21 cellular contexts compared by ENCODE assay signal in genomic region chr2:239770240-239770639, GRCh38.
DNase-seq lines count a peak whose midpoint lies in the region; ATAC-seq, FAIRE-seq and TF ChIP-seq lines count a peak whose summit lies in the region.
"Had no signal": no experiment of that assay in that cellular context is flagged by ENCODE, and none has a peak within 500 bp of the region (broad histone marks: within the 10 kb centered on the region; RNA-seq: fewer than 3 reads in every experiment).

No MANE protein-coding gene starts in this region.

- CTCF ChIA-PET in HepG2 (lab: Yijun Ruan, JAX; ENCODE audit: low intra/inter-chr PET ratio, low total read pairs) = no interaction called here
- CTCF ChIA-PET in CD4-positive, alpha-beta memory T cell (lab: Charles Lee; ENCODE audit: partially characterized antibody) = no interaction called here

- H3K9me3 ChIP-seq in right lobe of liver (no peaks in the 10 kb centered on the region), HepG2 (ENCODE audit: low read length) (peaks cover 8% of the 10 kb centered on the region), upper lobe of right lung (peaks cover 5% of the 10 kb centered on the region)
- H3K9me3 ChIP-seq in CD4-positive, alpha-beta memory T cell (ENCODE audit: control insufficient read depth in 1 of 2, low read length in 2 of 2) = no peaks in the 10 kb centered on the region
- H3K9me3 ChIP-seq: neutrophil had no signal

- peaks cover 5% of the 10 kb centered on the region for H3K36me3 Mint-ChIP-seq in chondrocyte (ENCODE audit: low read depth)
- no peaks in the 10 kb centered on the region for H3K36me3 Mint-ChIP-seq in CD4-positive, alpha-beta memory T cell

- no peak for FAIRE-seq in HepG2 (lab: Jason Lieb, UNC)
- FAIRE-seq: keratinocyte had no signal

- ATAC-seq in right lobe of liver = no peak
- ATAC-seq in HepG2 = no peak
- ATAC-seq in upper lobe of right lung = no peak
- no peak for ATAC-seq in GM21528 (IDR thresholded peaks at IDR 0.05; ENCODE audit: low FRiP score, unreplicated experiment)
- no peak for ATAC-seq in GM21529 (IDR thresholded peaks at IDR 0.05; ENCODE audit: unreplicated experiment)
- ATAC-seq: foreskin keratinocyte, Panc1 had no signal

- H3K9me3 Mint-ChIP-seq in chondrocyte (ENCODE audit: low read depth) = peaks cover 8% of the 10 kb centered on the region
- H3K9me3 Mint-ChIP-seq in CD4-positive, alpha-beta memory T cell = peaks cover 0 to 21% (median 11%) of the 10 kb centered on the region in 8 donors

- POLR2A ChIA-PET in HepG2 (lab: Yijun Ruan, JAX) = no interaction called here
- POLR2A ChIA-PET in CD4-positive, alpha-beta memory T cell (lab: Charles Lee; ENCODE audit: partially characterized antibody) = no interaction called here

- TF ChIP-seq POLR2A in right lobe of liver (IDR thresholded peaks at IDR 0.05) (no peak), HepG2 (IDR thresholded peaks at IDR 0.05; ENCODE audit: insufficient read depth in 1 of 2, low read depth in 2 of 2, low read length in 2 of 2) (no peak)

- peak in 2 of 3 donors; percentile 3 for DNase-seq in right lobe of liver
- DNase-seq in HepG2 (ENCODE audit: low spot score) = no peak
- DNase-seq in NCI-H2107 treated with DMSO at 0.1 percent for 48 hours (lab: John Stamatoyannopoulos, UW; ENCODE audit: unreplicated experiment) = peak; percentile 82
- peak; percentile 19 for DNase-seq in chondrocyte (ENCODE audit: low spot score)
- peak; percentile 10 for DNase-seq in upper lobe of right lung
- DNase-seq in CD4-positive, alpha-beta memory T cell = no peak
- DNase-seq: activated CD4-positive, alpha-beta T cell treated with anti-CD3 and anti-CD28 coated beads, Interleukin-2, amount 50 U/mL, for 48 hours; activated naive CD4-positive, alpha-beta T cell treated with anti-CD3 and anti-CD28 coated beads for 36 hours; EL; foreskin keratinocyte; HFFc6; hypothalamus; mammary epithelial cell; NCI-H1694 had no signal

- no peaks in the 10 kb centered on the region for H4K20me1 ChIP-seq in HepG2 (ENCODE audit: insufficient read depth, low read length)

- H3K27me3 Mint-ChIP-seq in chondrocyte (ENCODE audit: low read depth) = peaks cover 16% of the 10 kb centered on the region
- peaks cover 1 to 16% of the 10 kb centered on the region in 2 donors for H3K27me3 Mint-ChIP-seq in CD4-positive, alpha-beta memory T cell

- no peak overlapping the region for H3K27ac ChIP-seq in right lobe of liver
- H3K27ac ChIP-seq in HepG2 (ENCODE audit: extremely low read length, insufficient read depth, low read length) = no peak overlapping the region
- no peak overlapping the region for H3K27ac ChIP-seq in upper lobe of right lung
- no peak overlapping the region for H3K27ac ChIP-seq in CD4-positive, alpha-beta memory T cell (ENCODE audit: low read depth, low read length)
- H3K27ac ChIP-seq: cardiac muscle cell, foreskin keratinocyte, HL-60, neutrophil had no signal

- H3K4me2 ChIP-seq in HepG2 (ENCODE audit: low read depth, low read length) = no peak overlapping the region

- no peaks in the 10 kb centered on the region for H3K4me1 ChIP-seq in right lobe of liver
- H3K4me1 ChIP-seq in HepG2 (ENCODE audit: insufficient read depth, low read length) = no peaks in the 10 kb centered on the region
- no peaks in the 10 kb centered on the region for H3K4me1 ChIP-seq in upper lobe of right lung
- H3K4me1 ChIP-seq in CD4-positive, alpha-beta memory T cell (ENCODE audit: insufficient read depth, low read length) = no peaks in the 10 kb centered on the region
- H3K4me1 ChIP-seq: foreskin keratinocyte had no signal

- TF ChIP-seq CTCF in right lobe of liver (IDR thresholded peaks at IDR 0.05) = no peak
- no peak for TF ChIP-seq CTCF in HepG2 (CRISPR knock-in tag; IDR thresholded peaks at IDR 0.05)
- TF ChIP-seq CTCF in chondrocyte (IDR thresholded peaks at IDR 0.05) = no peak
- no peak for TF ChIP-seq CTCF in upper lobe of right lung (IDR thresholded peaks at IDR 0.05)

- TF ChIP-seq EP300 in HepG2 (IDR thresholded peaks at IDR 0.05; ENCODE audit: low read depth in 2 of 2, low read length in 2 of 2) = no peak
- no peak for TF ChIP-seq EP300 in HepG2 (CRISPR knock-in tag; IDR thresholded peaks at IDR 0.05; ENCODE audit: borderline replicate concordance)

- in situ Hi-C loops in HepG2 (cut with HindIII; ENCODE audit: extremely low pct_ligation_motif_present, low pct_unique_long_range_greater_than_20kb) = no loop called here

- no peak overlapping the region for H3K9ac ChIP-seq in HepG2 (ENCODE audit: insufficient read depth, low read depth, low read length)

- no peaks in the 10 kb centered on the region for H3K36me3 ChIP-seq in right lobe of liver
- no peaks in the 10 kb centered on the region for H3K36me3 ChIP-seq in HepG2 (replicated peaks in 1 of 2; ENCODE audit: control insufficient read depth in 1 of 2, insufficient read depth in 2 of 2, low read length in 2 of 2)
- H3K36me3 ChIP-seq in upper lobe of right lung = no peaks in the 10 kb centered on the region
- no peaks in the 10 kb centered on the region for H3K36me3 ChIP-seq in CD4-positive, alpha-beta memory T cell (ENCODE audit: insufficient read depth, low read length)
- H3K36me3 ChIP-seq: cardiac muscle cell, neutrophil had no signal

- no peaks in the 10 kb centered on the region for H3K4me1 Mint-ChIP-seq in chondrocyte (ENCODE audit: low read depth)
- H3K4me1 Mint-ChIP-seq in CD4-positive, alpha-beta memory T cell = no peaks in the 10 kb centered on the region

- H2AFZ ChIP-seq in HepG2 (ENCODE audit: low read length) = no peak overlapping the region

- no peak overlapping the region for H3K4me3 Mint-ChIP-seq in chondrocyte (ENCODE audit: unreplicated experiment)
- no peak overlapping the region for H3K4me3 Mint-ChIP-seq in CD4-positive, alpha-beta memory T cell
- H3K4me3 Mint-ChIP-seq: activated naive CD4-positive, alpha-beta T cell treated with anti-CD3 and anti-CD28 coated beads for 36 hours; HFFc6 had no signal

- TF ChIP-seq RAD21 in HepG2 (CRISPR knock-in tag; IDR thresholded peaks at IDR 0.05) = no peak

- intact Hi-C loops in right lobe of liver (cut with DNase I) (no loop called here), HepG2 (cut with micrococcal nuclease; ENCODE audit: unreplicated experiment) (no loop called here), upper lobe of right lung (cut with DNase I) (no loop called here)
- intact Hi-C loops in CD4-positive, alpha-beta memory T cell (cut with micrococcal nuclease) = no loop called here

- BruUV-seq in HepG2 (replicated peaks; lab: Mats Ljungman, UMichigan) = no TSS peak

- H3K27me3 ChIP-seq in right lobe of liver (no peaks in the 10 kb centered on the region), HepG2 (ENCODE audit: control insufficient read depth in 1 of 2, insufficient read depth in 2 of 2, low read length in 2 of 2) (peaks cover 13 to 78% of the 10 kb centered on the region in 2 experiments; a peak in 4 of 5 replicates), upper lobe of right lung (no peaks in the 10 kb centered on the region)
- H3K27me3 ChIP-seq in CD4-positive, alpha-beta memory T cell (ENCODE audit: insufficient read depth, low read length) = no peaks in the 10 kb centered on the region
- H3K27me3 ChIP-seq: cardiac muscle cell, foreskin keratinocyte had no signal

- no peak overlapping the region for H3K27ac Mint-ChIP-seq in chondrocyte (ENCODE audit: unreplicated experiment)
- H3K27ac Mint-ChIP-seq in CD4-positive, alpha-beta memory T cell = no peak overlapping the region
- H3K27ac Mint-ChIP-seq: activated naive CD4-positive, alpha-beta T cell treated with anti-CD3 and anti-CD28 coated beads for 36 hours; HFFc6 had no signal

- 74% methylated on average over 6 of the region's 7 CpGs for WGBS in right lobe of liver (ENCODE audit: insufficient coverage, low coverage, low lambda C conversion rate, missing lambda C conversion rate)
- WGBS in HepG2 (ENCODE audit: low lambda C conversion rate) = 31% methylated on average over 6 of the region's 7 CpGs

- no peaks in the 10 kb centered on the region for H3K79me2 ChIP-seq in HepG2 (ENCODE audit: insufficient read depth, low read length)

- H3K4me3 ChIP-seq in right lobe of liver (no peak overlapping the region), HepG2 (replicated peaks in 1 of 3; ENCODE audit: insufficient read depth in 1 of 3, low read depth in 2 of 3, low read length in 3 of 3) (no peak overlapping the region), upper lobe of right lung (no peak overlapping the region)
- no peak overlapping the region for H3K4me3 ChIP-seq in CD4-positive, alpha-beta memory T cell (ENCODE audit: low read length in 2 of 2)
- H3K4me3 ChIP-seq: cardiac muscle cell had no signal

TF ChIP-seq in HepG2, 621 proteins besides CTCF, POLR2A, EP300 and RAD21:
- TF ChIP-seq NPAS2 (CRISPR knock-in tag; IDR thresholded peaks at IDR 0.05; ENCODE audit: borderline replicate concordance) (no peak), TSC22D2 (CRISPR knock-in tag; IDR thresholded peaks at IDR 0.05; ENCODE audit: borderline replicate concordance) (no peak), ZNF326 (CRISPR knock-in tag; IDR thresholded peaks at IDR 0.05; ENCODE audit: borderline replicate concordance) (no peak), PCBP2 (optimal IDR thresholded peaks at IDR 0.05; ENCODE audit: low read depth, low read length, poor library complexity, severe bottlenecking) (no peak)
TF ChIP-seq in HepG2: peak in this region for 0.

Comparison
In these comparisons a context has a peak if more than half of its experiments do, and no peak if none do; other contexts are left out.
1. DNase-seq: peak in right lobe of liver (2 of 3), NCI-H2107 treated with DMSO at 0.1 percent for 48 hours (single experiment), chondrocyte (single experiment) and upper lobe of right lung (single experiment); none in HepG2 (single experiment) and CD4-positive, alpha-beta memory T cell (0 of 5).